ENCODE assay signal across 8 cellular contexts in genomic region chr2:199457147-199458016, GRCh38.
DNase-seq lines count a peak whose midpoint lies in the region; ATAC-seq and TF ChIP-seq lines count a peak whose summit lies in the region.

TSS of gene SATB2 (minus strand) at chr2:199457939. CDS start at chr2:199456037, 1,902 bp downstream.

- in situ Hi-C loops in astrocyte of the cerebellum (cut with HindIII; ENCODE audit: low sequenced_read_pairs) = no loop called here

- peak; percentile 55 for ATAC-seq in stimulated activated naive CD8-positive, alpha-beta T cell treated with anti-CD3 and anti-CD28 coated beads, Interleukin-15, Interleukin-2, amounts not matched to agents 100 U/mL and 50 U/mL, for 24 hours
- no peak for ATAC-seq in HG03342 (IDR thresholded peaks at IDR 0.05; ENCODE audit: unreplicated experiment)

- H3K4me3 ChIP-seq in astrocyte of the cerebellum (ENCODE audit: low read depth, low read length) = peak within 1 kb of the TSS; percentile 91

- no peak for TF ChIP-seq CTCF in astrocyte of the cerebellum (IDR thresholded peaks at IDR 0.05; ENCODE audit: low read depth, low read length, missing control alignments)

- DNase-seq in AG08395 (ENCODE audit: low spot score) (peak; percentile 70), GM03348 (ENCODE audit: low spot score) (peak; percentile 75), NCI-H69 (lab: John Stamatoyannopoulos, UW) (peak; percentile 86), astrocyte of the cerebellum (ENCODE audit: low read depth) (no peak), islet precursor cell (peak; percentile 82)
- no peak for DNase-seq in stimulated activated naive CD8-positive, alpha-beta T cell treated with anti-CD3 and anti-CD28 coated beads, Interleukin-15, Interleukin-2, amounts not matched to agents 100 U/mL and 50 U/mL, for 24 hours
- no peak for DNase-seq in activated effector memory CD4-positive, alpha-beta T cell treated with Interleukin-2 at 50 U/mL for 16 hours

Comparison
In these comparisons a context has a peak if more than half of its experiments do, and no peak if none do; other contexts are left out.
1. DNase-seq: peak in AG08395 (single experiment), GM03348 (single experiment), NCI-H69 (single experiment) and islet precursor cell (single experiment); none in astrocyte of the cerebellum (single experiment), stimulated activated naive CD8-positive, alpha-beta T cell treated with anti-CD3 and anti-CD28 coated beads, Interleukin-15, Interleukin-2, amounts not matched to agents 100 U/mL and 50 U/mL, for 24 hours (single experiment) and activated effector memory CD4-positive, alpha-beta T cell treated with Interleukin-2 at 50 U/mL for 16 hours (single experiment).